Comparison of ENCODE assay signal across 21 cellular contexts in the genomic region with DNA sequence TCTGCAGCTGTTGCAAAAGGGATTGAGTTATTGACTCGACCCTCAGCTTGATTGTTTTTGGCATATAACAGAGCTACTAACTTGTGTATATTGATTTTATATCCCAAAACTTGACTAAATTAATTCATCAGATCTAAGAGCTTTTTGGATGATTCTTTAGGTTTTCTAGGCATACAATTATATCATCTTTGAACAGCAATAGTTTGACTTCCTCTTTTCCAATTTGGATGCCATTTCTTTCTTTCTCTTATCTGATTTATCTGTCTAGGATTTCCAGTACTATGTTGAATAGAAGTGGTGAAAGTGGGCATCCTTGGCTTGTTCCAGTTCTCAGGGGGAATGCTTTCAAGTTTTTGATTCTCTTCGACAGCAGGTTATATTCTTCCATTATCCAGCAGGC.
DNase-seq lines count a peak whose midpoint lies in the region; ATAC-seq, FAIRE-seq and TF ChIP-seq lines count a peak whose summit lies in the region.
"Had no signal": no experiment of that assay in that cellular context is flagged by ENCODE, and none has a peak within 500 bp of the region (broad histone marks: within the 10 kb centered on the region; RNA-seq: fewer than 3 reads in every experiment).

No MANE protein-coding gene starts in this region.

- H3K4me1 ChIP-seq in ACC112 (ENCODE audit: control insufficient read depth, insufficient read depth, low read length, unreplicated experiment): peaks cover 25% of the 10 kb centered on the region
- 0 out of 2 replicates have a peak, but pooled peaks cover 1% of the 10 kb centered on the region for H3K4me1 ChIP-seq in IMR-90 (ENCODE audit: control insufficient read depth, insufficient read depth, low read length)
- H3K4me1 ChIP-seq in K562 (replicated peaks in 1 of 2; ENCODE audit: control insufficient read depth in 2 of 2, insufficient read depth in 2 of 2, low read length in 2 of 2): no peaks in the 10 kb centered on the region; a peak in 1 of 5 replicates
- H3K4me1 ChIP-seq: BLaER1 treated with 17β-estradiol and CSF1 and Interleukin-3, amounts not matched to agents 10 nM and 100 nM had no signal

- CTCF ChIA-PET in IMR-90 (lab: Yijun Ruan, JAX) (no interaction called here), K562 (lab: Yijun Ruan, JAX; ENCODE audit: low intra/inter-chr PET ratio) (no interaction called here)

- no CpG with 5 or more reads among the region's 2 CpGs for WGBS in IMR-90 (ENCODE audit: extremely low coverage in 2 of 2, insufficient read length in 1 of 2), 2 experiments
- 0% methylated on average over 2 of the region's 2 CpGs for WGBS in K562 (ENCODE audit: insufficient coverage, low coverage, missing lambda C conversion rate)

- H3K36me3 ChIP-seq in ACC112 (ENCODE audit: insufficient read depth, low read length): no peaks in the 10 kb centered on the region
- no peaks in the 10 kb centered on the region for H3K36me3 ChIP-seq in IMR-90 (ENCODE audit: control insufficient read depth, insufficient read depth, low read length)
- H3K36me3 ChIP-seq in K562 (ENCODE audit: control insufficient read depth, insufficient read depth, low read length): no peaks in the 10 kb centered on the region
- H3K36me3 ChIP-seq: BLaER1 treated with 17β-estradiol and CSF1 and Interleukin-3, amounts not matched to agents 10 nM and 100 nM had no signal

- H3K9me1 ChIP-seq in IMR-90 (ENCODE audit: insufficient read depth, low read length) (no peaks in the 10 kb centered on the region), K562 (ENCODE audit: control insufficient read depth, insufficient read depth, low read length) (no peaks in the 10 kb centered on the region)

- H3K9me3 ChIP-seq in IMR-90 (ENCODE audit: control insufficient read depth, insufficient read depth, low read length): no peaks in the 10 kb centered on the region
- H3K9me3 ChIP-seq in K562 (replicated peaks; ENCODE audit: control insufficient read depth, insufficient read depth, low read depth, low read length): no peaks in the 10 kb centered on the region; the same call in 1 of the 2 replicates
- H3K9me3 ChIP-seq: Caco-2 had no signal

- H3K9ac ChIP-seq in IMR-90 (ENCODE audit: low read depth, low read length) (no peak overlapping the region), K562 (ENCODE audit: insufficient read depth in 1 of 2, low read depth in 2 of 2, low read length in 2 of 2) (no peak overlapping the region)
- H3K9ac ChIP-seq: BLaER1 treated with 17β-estradiol and CSF1 and Interleukin-3, amounts not matched to agents 10 nM and 100 nM had no signal

- H3K4ac ChIP-seq in IMR-90 (ENCODE audit: low read depth, low read length): no peak overlapping the region

- TF ChIP-seq POLR2A in IMR-90 (IDR thresholded peaks at IDR 0.05; ENCODE audit: low read depth, low read length) (no peak), K562 (conservative IDR thresholded peaks at IDR 0.05) (no peak)

- intact Hi-C loops in IMR-90 (cut with micrococcal nuclease): loop anchor here (10.0 kb wide), 1 partner anchor 1741 kb away; no protein-coding TSS in a partner anchor
- intact Hi-C loops in K562 (cut with micrococcal nuclease): no loop called here

- TF ChIP-seq EP300 in K562 (IDR thresholded peaks at IDR 0.05; ENCODE audit: low read length): no peak

- TF ChIP-seq RAD21 in IMR-90 (IDR thresholded peaks at IDR 0.05; ENCODE audit: low read length) (no peak), K562 (CRISPR knock-in tag; conservative IDR thresholded peaks at IDR 0.05 in 1 of 2, IDR thresholded peaks at IDR 0.05 in 1 of 2) (no peak)

- no peak overlapping the region for H3K56ac ChIP-seq in IMR-90 (ENCODE audit: extremely low read depth, insufficient read depth, low read length)

- no peak overlapping the region for H2AK5ac ChIP-seq in IMR-90 (ENCODE audit: low read depth, low read length)

- H4K91ac ChIP-seq in IMR-90 (ENCODE audit: insufficient read depth, low read depth, low read length): no peak overlapping the region

- DNase-seq in IMR-90 (no peak), K562 (ENCODE audit: extremely low read depth in 1 of 4, low spot score in 3 of 4) (no peak), NCI-H526 treated with DMSO at 0.1 percent for 48 hours (lab: John Stamatoyannopoulos, UW) (no peak), SIG-M5 (lab: John Stamatoyannopoulos, UW) (no peak), kidney glomerular epithelial cell (lab: John Stamatoyannopoulos, UW) (no peak)
- DNase-seq: 8988T; AML-193; Caco-2; Calu3; CD4-positive, alpha-beta T cell; CD8-positive, alpha-beta T cell; DMS79 treated with DMSO at 0.1 percent for 48 hours; GF-D8 had no signal

- H3K4me3 ChIP-seq in ACC112 (ENCODE audit: low read depth, low read length): no peak overlapping the region
- no peak overlapping the region for H3K4me3 ChIP-seq in IMR-90 (ENCODE audit: insufficient read depth, low read depth, low read length)
- H3K4me3 ChIP-seq in K562: no peak overlapping the region
- H3K4me3 ChIP-seq: BLaER1 treated with 17β-estradiol and CSF1 and Interleukin-3, amounts not matched to agents 10 nM and 100 nM had no signal

- no peak overlapping the region for H4K5ac ChIP-seq in IMR-90 (ENCODE audit: low read depth, low read length)

- no peak overlapping the region for H3K4me2 ChIP-seq in IMR-90 (ENCODE audit: low read depth, low read length)
- H3K4me2 ChIP-seq in K562 (ENCODE audit: insufficient read depth, low read length): no peak overlapping the region
- H3K4me2 ChIP-seq: BLaER1 treated with 17β-estradiol and CSF1 and Interleukin-3, amounts not matched to agents 10 nM and 100 nM had no signal

- H3K27ac ChIP-seq in ACC112 (ENCODE audit: low read depth, low read length): no peak overlapping the region
- no peak overlapping the region for H3K27ac ChIP-seq in IMR-90 (ENCODE audit: insufficient read depth, low read length)
- H3K27ac ChIP-seq in K562 (ENCODE audit: extremely low read depth, low read depth, low read length): no peak overlapping the region
- H3K27ac ChIP-seq: BLaER1 treated with 17β-estradiol and CSF1 and Interleukin-3, amounts not matched to agents 10 nM and 100 nM; C4-2B had no signal

- dilution Hi-C loops in IMR-90 (cut with HindIII; ENCODE audit: low sequenced_read_pairs, unreplicated experiment): no loop called here

- H4K20me1 ChIP-seq in IMR-90 (ENCODE audit: insufficient read depth, low read length) (no peaks in the 10 kb centered on the region), K562 (replicated peaks; ENCODE audit: control insufficient read depth, insufficient read depth, low read length) (no peaks in the 10 kb centered on the region)
- H4K20me1 ChIP-seq: BLaER1 treated with 17β-estradiol and CSF1 and Interleukin-3, amounts not matched to agents 10 nM and 100 nM had no signal

- no peak overlapping the region for H2BK5ac ChIP-seq in IMR-90 (ENCODE audit: low read depth, low read length, poor library complexity, severe bottlenecking)

- H3K18ac ChIP-seq in IMR-90 (ENCODE audit: low read depth, low read length): no peak overlapping the region

- H3K27me3 ChIP-seq in ACC112 (ENCODE audit: insufficient read depth, low read length) (no peaks in the 10 kb centered on the region), IMR-90 (ENCODE audit: control insufficient read depth, insufficient read depth, low read length) (no peaks in the 10 kb centered on the region), K562 (ENCODE audit: control insufficient read depth in 2 of 2, insufficient read depth in 2 of 2, low read length in 2 of 2) (no peaks in the 10 kb centered on the region)
- H3K27me3 ChIP-seq: BLaER1 treated with 17β-estradiol and CSF1 and Interleukin-3, amounts not matched to agents 10 nM and 100 nM had no signal

- no peaks in the 10 kb centered on the region for H3K79me1 ChIP-seq in IMR-90 (ENCODE audit: low read depth in 1 of 2, low read length in 2 of 2)

- peak overlapping the region; percentile 17 for H2AFZ ChIP-seq in ACC112 (ENCODE audit: low read length, unreplicated experiment)
- H2AFZ ChIP-seq in IMR-90 (replicated peaks; ENCODE audit: low read length, poor library complexity): no peak overlapping the region
- H2AFZ ChIP-seq in K562 (ENCODE audit: low read depth, low read length): no peak overlapping the region

- H3K14ac ChIP-seq in IMR-90 (replicated peaks; ENCODE audit: low read depth, low read length): no peak overlapping the region

- H3K79me2 ChIP-seq in ACC112 (ENCODE audit: control insufficient read depth, insufficient read depth, low read length, unreplicated experiment): no peaks in the 10 kb centered on the region
- H3K79me2 ChIP-seq in K562 (ENCODE audit: control insufficient read depth, insufficient read depth, low read length): no peaks in the 10 kb centered on the region

- POLR2A ChIA-PET in IMR-90 (lab: Charles Lee; ENCODE audit: unreplicated experiment): no interaction called here
- POLR2A ChIA-PET in K562 (lab: Yijun Ruan, JAX): no interaction called here

- no peak for FAIRE-seq in K562 (lab: Jason Lieb, UNC)
- FAIRE-seq: A204.1, D721Med, G401.6, GM12891, GM19239 had no signal

- no peak overlapping the region for H2BK120ac ChIP-seq in IMR-90 (ENCODE audit: low read depth, low read length)

- ATAC-seq in IMR-90 (ENCODE audit: low read depth) (no peak), K562 (no peak)
- ATAC-seq: CD8-positive, alpha-beta T cell had no signal

- TF ChIP-seq CTCF in IMR-90 (conservative IDR thresholded peaks at IDR 0.05; ENCODE audit: low read depth, low read length): no peak
- TF ChIP-seq CTCF in K562 (IDR thresholded peaks at IDR 0.05 in 2 of 3, conservative IDR thresholded peaks at IDR 0.05 in 1 of 3; ENCODE audit: insufficient read depth in 2 of 3, low read depth in 1 of 3, low read length in 3 of 3): no peak

- no peak overlapping the region for H2BK15ac ChIP-seq in IMR-90 (ENCODE audit: low read depth, low read length)

- no peak overlapping the region for H2AK9ac ChIP-seq in IMR-90 (replicated peaks; ENCODE audit: low read depth, low read length, poor library complexity)

- in situ Hi-C loops in IMR-90 (cut with MboI; ENCODE audit: low sequenced_read_pairs): no loop called here
- in situ Hi-C loops in K562 (cut with MboI): no loop called here

- BruUV-seq in IMR-90 (replicated peaks; lab: Mats Ljungman, UMichigan) (no TSS peak), K562 (replicated peaks; lab: Mats Ljungman, UMichigan) (no TSS peak)

- peak overlapping the region; percentile 31; the same call in 1 of the 2 replicates for H2BK20ac ChIP-seq in IMR-90 (ENCODE audit: low read depth, low read length)

- no peak overlapping the region for H4K8ac ChIP-seq in IMR-90 (ENCODE audit: low read depth in 2 of 2, low read length in 2 of 2)

- no peak overlapping the region for H3K23ac ChIP-seq in IMR-90 (ENCODE audit: low read depth, low read length)

TF ChIP-seq in IMR-90, 13 proteins besides CTCF, POLR2A, EP300 and RAD21:
- TF ChIP-seq MAFK (IDR thresholded peaks at IDR 0.05; ENCODE audit: low read depth, low read length) (no peak), CHD1 (IDR thresholded peaks at IDR 0.05; ENCODE audit: low read depth, low read length) (no peak)

TF ChIP-seq in K562, 482 proteins besides CTCF, POLR2A, EP300 and RAD21 (continues in another document):
- TF ChIP-seq ZNF347 (CRISPR knock-in tag; IDR thresholded peaks at IDR 0.05; ENCODE audit: low read depth): no peak
- TF ChIP-seq TCF15 (CRISPR knock-in tag; IDR thresholded peaks at IDR 0.05): no peak
- peak; percentile 72 for TF ChIP-seq SPI1 (IDR thresholded peaks at IDR 0.05; ENCODE audit: borderline replicate concordance, low read depth, low read length)
